8 cellular contexts compared by ENCODE assay signal in genomic region chr6:170291271-170292110, GRCh38. TPM values are rescaled to one million over a fixed set of nuclear protein-coding genes. Genes with fewer than 3 reads are reported as not detected.
DNase-seq lines count a peak whose midpoint lies in the region; ATAC-seq and TF ChIP-seq lines count a peak whose summit lies in the region.

No MANE protein-coding gene starts in this region.

- peaks cover 11% of the 10 kb centered on the region for H3K36me3 Mint-ChIP-seq in Calu3 (ENCODE audit: insufficient read depth, unreplicated experiment)
- H3K36me3 Mint-ChIP-seq in activated naive CD8-positive, alpha-beta T cell treated with anti-CD3 and anti-CD28 coated beads for 36 hours: peaks cover 5% of the 10 kb centered on the region

- peak overlapping the region; percentile 57 for H3K4me2 ChIP-seq in osteoblast (ENCODE audit: insufficient read depth, low read length)

- no peaks in the 10 kb centered on the region for H4K20me1 ChIP-seq in osteoblast (ENCODE audit: insufficient read depth, low read length)

- peaks cover 17% of the 10 kb centered on the region for H3K4me1 Mint-ChIP-seq in Calu3 (ENCODE audit: low read depth, unreplicated experiment)
- H3K4me1 Mint-ChIP-seq in activated naive CD8-positive, alpha-beta T cell treated with anti-CD3 and anti-CD28 coated beads for 36 hours: peaks cover 41% of the 10 kb centered on the region

- H3K27me3 ChIP-seq in heart right ventricle (peaks cover 9 to 100% (median 29%) of the 10 kb centered on the region in 7 donors), osteoblast (ENCODE audit: insufficient read depth, low read length) (peaks cover 89% of the 10 kb centered on the region)

- CTCF ChIA-PET in Calu3 (lab: Charles Lee): interaction anchor here (1.9 kb wide), 1 partner anchor 459 kb away, joined by 10 read pairs; no protein-coding TSS in a partner anchor

- peaks cover 0 to 9% (median 0%) of the 10 kb centered on the region in 9 donors for H3K36me3 ChIP-seq in heart right ventricle
- H3K36me3 ChIP-seq in osteoblast (ENCODE audit: insufficient read depth, low read length): no peaks in the 10 kb centered on the region

- intact Hi-C loops in Calu3 (cut with micrococcal nuclease; ENCODE audit: unreplicated experiment) (loop anchor here (5.0 to 10.0 kb wide), 2 partner anchors 233 to 459 kb away; no protein-coding TSS in a partner anchor), heart right ventricle (cut with DNase I) (loop anchor here (2.0 to 10.0 kb wide), 18 partner anchors 25 to 497 kb away; no protein-coding TSS in a partner anchor)

- 1% methylated on average over 69 to 87 of the region's 87 CpGs for WGBS in heart right ventricle, 2 donors

- no peak overlapping the region for H3K27ac Mint-ChIP-seq in Calu3 (ENCODE audit: unreplicated experiment)
- no peak overlapping the region for H3K27ac Mint-ChIP-seq in activated naive CD8-positive, alpha-beta T cell treated with anti-CD3 and anti-CD28 coated beads for 36 hours

- H3K27ac ChIP-seq in heart right ventricle: peak overlapping the region; percentile 47 to 91 (median 80)
- no peak overlapping the region for H3K27ac ChIP-seq in osteoblast (ENCODE audit: low read depth, low read length)

- H3K4me3 ChIP-seq in heart right ventricle: peak overlapping the region; percentile 8 to 90 (median 80)
- H3K4me3 ChIP-seq in osteoblast (ENCODE audit: insufficient read depth, low read length): peak overlapping the region; percentile 35

- DNase-seq in Calu3 (no peak), NCI-H82 treated with DMSO at 0.1 percent for 48 hours (lab: John Stamatoyannopoulos, UW; ENCODE audit: unreplicated experiment) (peak; percentile 25), heart right ventricle (peak; percentile 82), osteoblast (ENCODE audit: insufficient read length, low spot score, missing footprints) (peak; percentile 76), KG1 (lab: John Stamatoyannopoulos, UW) (no peak)
- peak; percentile 64 for DNase-seq in activated naive CD8-positive, alpha-beta T cell treated with anti-CD3 and anti-CD28 coated beads for 36 hours

- ATAC-seq in HG02885 (IDR thresholded peaks at IDR 0.05; ENCODE audit: poor library complexity, unreplicated experiment): peak; percentile 36
- peak; percentile 34 to 70 (median 60) for ATAC-seq in heart right ventricle
- no peak for ATAC-seq in GM21381 (IDR thresholded peaks at IDR 0.05; ENCODE audit: unreplicated experiment)

- H3K9me3 ChIP-seq in heart right ventricle (no peaks in the 10 kb centered on the region), osteoblast (ENCODE audit: low read depth, low read length) (no peaks in the 10 kb centered on the region)

- no peak overlapping the region for H2AFZ ChIP-seq in osteoblast (ENCODE audit: low read length)

- no peaks in the 10 kb centered on the region for H3K79me2 ChIP-seq in osteoblast (ENCODE audit: insufficient read depth, low read length)

- peak overlapping the region; percentile 72 for H3K4me3 Mint-ChIP-seq in Calu3 (ENCODE audit: low read depth, unreplicated experiment)
- H3K4me3 Mint-ChIP-seq in activated naive CD8-positive, alpha-beta T cell treated with anti-CD3 and anti-CD28 coated beads for 36 hours: peak overlapping the region; percentile 80

- no peaks in the 10 kb centered on the region for H3K9me3 Mint-ChIP-seq in Calu3 (ENCODE audit: low read depth, unreplicated experiment)
- H3K9me3 Mint-ChIP-seq in activated naive CD8-positive, alpha-beta T cell treated with anti-CD3 and anti-CD28 coated beads for 36 hours: no peaks in the 10 kb centered on the region

- no TSS peak for BruUV-seq in Calu3 (replicated peaks; lab: Mats Ljungman, UMichigan)

- TF ChIP-seq CTCF in Calu3 (IDR thresholded peaks at IDR 0.05; ENCODE audit: unreplicated experiment) (no peak), heart right ventricle (IDR thresholded peaks at IDR 0.05) (peak in 3 of 9 donors; percentile 10 to 42 (median 10)), osteoblast (IDR thresholded peaks at IDR 0.05; ENCODE audit: extremely low read depth, low read depth, low read length) (no peak)

- H3K4me1 ChIP-seq in heart right ventricle: peaks cover 25 to 76% (median 69%) of the 10 kb centered on the region in 9 donors
- no peaks in the 10 kb centered on the region for H3K4me1 ChIP-seq in osteoblast (ENCODE audit: insufficient read depth, low read length)

- peaks cover 89% of the 10 kb centered on the region for H3K27me3 Mint-ChIP-seq in Calu3 (ENCODE audit: unreplicated experiment)
- peaks cover 39% of the 10 kb centered on the region for H3K27me3 Mint-ChIP-seq in activated naive CD8-positive, alpha-beta T cell treated with anti-CD3 and anti-CD28 coated beads for 36 hours

RNA-seq across cellular contexts. Expression of gene DLL1, which starts 0.6 kb away (rescaled TPM):
- 0.12 and 0.14 TPM in 2 replicates for total RNA-seq in Calu3 (2022)
- total RNA-seq in activated naive CD8-positive, alpha-beta T cell treated with anti-CD3 and anti-CD28 coated beads for 36 hours: 1 to 10 TPM; 4.0 to 4.3 TPM
- total RNA-seq in heart right ventricle: 10 to 100 TPM in 4 of 10 donors, 1 to 10 TPM in 6; 5.4 to 22.0 (median 8.7) TPM
- polyA plus RNA-seq in heart right ventricle: 10 to 100 TPM in 1 of 2 donors, 1 to 10 TPM in 1; 2.6 to 27.2 TPM
- total RNA-seq in osteoblast: 0.29 and 0.36 TPM in 2 replicates

RNA-seq across cellular contexts. Expression of gene FAM120B, which starts 15.1 kb away (rescaled TPM):
- 13.2 and 13.9 TPM in 2 replicates for total RNA-seq in Calu3 (2022)
- 10 to 100 TPM; 19.4 to 19.7 TPM for total RNA-seq in activated naive CD8-positive, alpha-beta T cell treated with anti-CD3 and anti-CD28 coated beads for 36 hours
- total RNA-seq in heart right ventricle: 10 to 100 TPM; 16.0 to 31.0 (median 25.4) TPM
- 1 to 10 TPM; 7.7 to 9.9 TPM for polyA plus RNA-seq in heart right ventricle
- 13.4 and 17.1 TPM in 2 replicates for total RNA-seq in osteoblast

Comparison
In these comparisons a context has a peak if more than half of its experiments do, and no peak if none do; other contexts are left out.
1. DNase-seq: peak in NCI-H82 treated with DMSO at 0.1 percent for 48 hours (single experiment), activated naive CD8-positive, alpha-beta T cell treated with anti-CD3 and anti-CD28 coated beads for 36 hours (single experiment), heart right ventricle (2 of 2) and osteoblast (single experiment); none in Calu3 (single experiment) and KG1 (single experiment).